9 cellular contexts compared by ENCODE assay signal in genomic region chr22:44669725-44670027, GRCh38. TPM values are rescaled to one million over a fixed set of nuclear protein-coding genes. Genes with fewer than 3 reads are reported as not detected.
A peak's percentile ranks its signal among the peaks of the same experiment; 100 is the strongest.
DNase-seq lines count a peak whose midpoint lies in the region; ATAC-seq and TF ChIP-seq lines count a peak whose summit lies in the region.
"Had no signal": no experiment of that assay in that cellular context is flagged by ENCODE, and none has a peak within 500 bp of the region (broad histone marks: within the 10 kb centered on the region; RNA-seq: fewer than 3 reads in every experiment).

No MANE protein-coding gene starts in this region.

- H3K27me3 ChIP-seq in hepatocyte = no peaks in the 10 kb centered on the region

- H3K27ac Mint-ChIP-seq in stimulated activated naive CD8-positive, alpha-beta T cell treated with anti-CD3 and anti-CD28 coated beads, Interleukin-15, Interleukin-2, amounts not matched to agents 100 ng/mL and 50 ng/mL, for 24 hours = no peak overlapping the region
- H3K27ac Mint-ChIP-seq in T-helper 17 cell = peak overlapping the region; percentile 59

- in situ Hi-C loops in GM13976 (cut with MboI; ENCODE audit: low sequenced_read_pairs, unreplicated experiment) (no loop called here), G401 (cut with HindIII; ENCODE audit: low sequenced_read_pairs) (no loop called here)

- no peak for ATAC-seq in stimulated activated naive CD8-positive, alpha-beta T cell treated with anti-CD3 and anti-CD28 coated beads, Interleukin-15, Interleukin-2, amounts not matched to agents 100 U/mL and 50 U/mL, for 24 hours
- ATAC-seq in T-helper 17 cell = no peak

- H3K9me3 Mint-ChIP-seq in stimulated activated naive CD8-positive, alpha-beta T cell treated with anti-CD3 and anti-CD28 coated beads, Interleukin-15, Interleukin-2, amounts not matched to agents 100 ng/mL and 50 ng/mL, for 24 hours = no peaks in the 10 kb centered on the region

- H3K27ac ChIP-seq in hepatocyte = no peak overlapping the region

- H3K4me1 ChIP-seq in hepatocyte (ENCODE audit: insufficient read depth) = peaks cover 14% of the 10 kb centered on the region

- peak overlapping the region; percentile 94 for H3K4me2 ChIP-seq in hepatocyte

- peak; percentile 44 for TF ChIP-seq CTCF in hepatocyte (IDR thresholded peaks at IDR 0.05; ENCODE audit: poor library complexity)
- TF ChIP-seq CTCF in GM13976 (IDR thresholded peaks at IDR 0.05; ENCODE audit: borderline replicate concordance, control extremely low read depth, extremely low read depth, insufficient read depth, missing control alignments) = no peak

- H4K20me1 ChIP-seq in hepatocyte (ENCODE audit: insufficient read depth, poor library complexity, severe bottlenecking) = no peaks in the 10 kb centered on the region

- peaks cover 39% of the 10 kb centered on the region for H3K79me2 ChIP-seq in hepatocyte

- no peak overlapping the region for H3K4me3 ChIP-seq in hepatocyte

- DNase-seq in stimulated activated naive CD8-positive, alpha-beta T cell treated with anti-CD3 and anti-CD28 coated beads, Interleukin-15, Interleukin-2, amounts not matched to agents 100 U/mL and 50 U/mL, for 24 hours = no peak
- DNase-seq in T-helper 17 cell (no peak), hepatocyte (ENCODE audit: low spot score) (no peak), GM13976 (ENCODE audit: low spot score) (no peak), G401 (ENCODE audit: low spot score) (no peak), GF-D8 (lab: John Stamatoyannopoulos, UW) (no peak)
- DNase-seq in stimulated activated CD4-positive, alpha-beta T cell treated with anti-CD3 and anti-CD28 coated beads, Interleukin-15, amount 100 ng/mL, for 24 hours = no peak
- DNase-seq: NCI-H345 had no signal

- H3K4me3 Mint-ChIP-seq in stimulated activated naive CD8-positive, alpha-beta T cell treated with anti-CD3 and anti-CD28 coated beads, Interleukin-15, Interleukin-2, amounts not matched to agents 100 ng/mL and 50 ng/mL, for 24 hours = peak overlapping the region; percentile 66
- peak overlapping the region; percentile 88 for H3K4me3 Mint-ChIP-seq in T-helper 17 cell

- peaks cover 53% of the 10 kb centered on the region for H3K4me1 Mint-ChIP-seq in stimulated activated naive CD8-positive, alpha-beta T cell treated with anti-CD3 and anti-CD28 coated beads, Interleukin-15, Interleukin-2, amounts not matched to agents 100 ng/mL and 50 ng/mL, for 24 hours (ENCODE audit: low read depth)
- H3K4me1 Mint-ChIP-seq in T-helper 17 cell = peaks cover 48% of the 10 kb centered on the region

- H3K36me3 ChIP-seq in hepatocyte (replicated peaks; ENCODE audit: insufficient read depth, low read depth) = no peaks in the 10 kb centered on the region

- peaks cover 4% of the 10 kb centered on the region for H3K27me3 Mint-ChIP-seq in stimulated activated naive CD8-positive, alpha-beta T cell treated with anti-CD3 and anti-CD28 coated beads, Interleukin-15, Interleukin-2, amounts not matched to agents 100 ng/mL and 50 ng/mL, for 24 hours
- H3K27me3 Mint-ChIP-seq in T-helper 17 cell = no peaks in the 10 kb centered on the region

- no peaks in the 10 kb centered on the region for H3K9me2 ChIP-seq in hepatocyte (replicated peaks; ENCODE audit: insufficient read depth)

- H2AFZ ChIP-seq in hepatocyte = no peak overlapping the region

- H3K36me3 Mint-ChIP-seq in stimulated activated naive CD8-positive, alpha-beta T cell treated with anti-CD3 and anti-CD28 coated beads, Interleukin-15, Interleukin-2, amounts not matched to agents 100 ng/mL and 50 ng/mL, for 24 hours (ENCODE audit: low read depth) = no peaks in the 10 kb centered on the region
- H3K36me3 Mint-ChIP-seq in T-helper 17 cell (ENCODE audit: low read depth) = no peaks in the 10 kb centered on the region

- no peaks in the 10 kb centered on the region for H3K9me3 ChIP-seq in T-helper 17 cell (ENCODE audit: control insufficient read depth, low read length, poor library complexity, severe bottlenecking)
- no peaks in the 10 kb centered on the region for H3K9me3 ChIP-seq in hepatocyte (ENCODE audit: low read depth)

- WGBS in hepatocyte (ENCODE audit: low lambda C conversion rate, missing lambda C conversion rate) = 69% methylated on average over 6 of the region's 6 CpGs

RNA-seq across cellular contexts. Expression of gene PRR5, which starts 32.3 kb away (rescaled TPM):
- total RNA-seq in T-helper 17 cell (10 to 100 TPM; 51.8 to 52.2 TPM), hepatocyte (44.2 and 65.1 TPM in 2 replicates)
- polyA plus RNA-seq in hepatocyte = 84.9 and 91.2 TPM in 2 replicates
- 46.5 and 57.9 TPM in 2 replicates for total RNA-seq in G401 (2014; rRNA removed; shearing (Covaris generic))
